1 cellular context compared by ENCODE assay signal in the genomic region with DNA sequence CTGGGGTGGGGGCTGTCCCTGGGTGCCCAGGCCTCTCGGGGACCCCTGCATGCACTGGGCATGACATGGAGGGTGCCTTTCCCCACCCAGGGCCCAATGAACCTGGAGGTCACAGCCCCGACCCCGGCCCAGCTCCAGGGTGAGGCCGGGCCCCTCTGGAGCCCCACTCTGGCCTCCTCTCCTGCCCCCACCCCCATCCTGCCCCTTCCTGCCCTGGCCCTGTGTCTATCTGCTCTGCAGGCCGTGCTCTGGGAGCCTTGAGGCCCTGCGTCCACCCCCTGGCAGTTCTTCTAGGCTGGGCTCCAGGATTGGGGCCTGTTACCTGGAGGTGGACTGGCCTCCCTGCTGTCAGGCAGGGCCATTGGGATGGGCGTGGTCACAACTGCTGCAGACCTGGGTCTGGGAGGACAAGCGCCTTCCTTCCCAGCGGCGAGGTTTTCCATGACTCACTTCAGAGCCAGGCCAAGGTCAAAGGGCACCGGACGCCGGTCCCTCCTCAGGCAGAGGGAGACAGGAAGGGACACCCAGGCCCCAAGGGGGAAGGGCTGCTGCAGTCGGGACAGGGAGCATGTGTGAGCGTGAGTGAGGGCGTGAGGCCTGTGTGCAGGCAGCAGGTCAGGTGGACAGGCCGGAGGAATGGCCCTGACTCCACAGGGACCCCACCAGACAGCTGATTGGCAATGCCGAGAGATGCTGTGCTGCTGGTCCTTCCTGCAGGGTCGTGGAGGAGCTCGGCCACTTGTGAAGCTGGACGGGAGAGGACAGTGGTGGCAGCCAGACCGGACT.
TF ChIP-seq lines count a peak whose summit lies in the region.

No MANE protein-coding gene starts in this region.

TF ChIP-seq in HepG2, 621 proteins besides CTCF, POLR2A, EP300 and RAD21 (continued from another document and continues in another):
- TF ChIP-seq, protein P1, sequence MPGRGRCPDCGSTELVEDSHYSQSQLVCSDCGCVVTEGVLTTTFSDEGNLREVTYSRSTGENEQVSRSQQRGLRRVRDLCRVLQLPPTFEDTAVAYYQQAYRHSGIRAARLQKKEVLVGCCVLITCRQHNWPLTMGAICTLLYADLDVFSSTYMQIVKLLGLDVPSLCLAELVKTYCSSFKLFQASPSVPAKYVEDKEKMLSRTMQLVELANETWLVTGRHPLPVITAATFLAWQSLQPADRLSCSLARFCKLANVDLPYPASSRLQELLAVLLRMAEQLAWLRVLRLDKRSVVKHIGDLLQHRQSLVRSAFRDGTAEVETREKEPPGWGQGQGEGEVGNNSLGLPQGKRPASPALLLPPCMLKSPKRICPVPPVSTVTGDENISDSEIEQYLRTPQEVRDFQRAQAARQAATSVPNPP (CRISPR knock-in tag; IDR thresholded peaks at IDR 0.05): no peak
- TF ChIP-seq FOXK2 (IDR thresholded peaks at IDR 0.05) (no peak), ZNF337 (CRISPR knock-in tag; IDR thresholded peaks at IDR 0.05; ENCODE audit: borderline replicate concordance, low read depth) (no peak), NBN (conservative IDR thresholded peaks at IDR 0.05) (no peak), TP53 (CRISPR knock-in tag; conservative IDR thresholded peaks at IDR 0.05) (no peak), ARNT (IDR thresholded peaks at IDR 0.05) (no peak), NR2C2 (CRISPR knock-in tag; IDR thresholded peaks at IDR 0.05; ENCODE audit: borderline replicate concordance) (peak; percentile 96), RARA (CRISPR knock-in tag; IDR thresholded peaks at IDR 0.05) (peak; percentile 82), ZNF839 (CRISPR knock-in tag; IDR thresholded peaks at IDR 0.05; ENCODE audit: borderline replicate concordance) (no peak), ZFP36L2 (CRISPR knock-in tag; IDR thresholded peaks at IDR 0.05) (no peak), ZBTB38 (CRISPR knock-in tag; IDR thresholded peaks at IDR 0.05) (peak; percentile 86), MIXL1 (CRISPR knock-in tag; IDR thresholded peaks at IDR 0.05) (peak; percentile 37; the same call in 1 of the 2 replicates), ZNF644 (CRISPR knock-in tag; IDR thresholded peaks at IDR 0.05; ENCODE audit: low read depth) (no peak), ZNF572 (CRISPR knock-in tag; IDR thresholded peaks at IDR 0.05) (no peak), ELF3 (CRISPR knock-in tag; IDR thresholded peaks at IDR 0.05) (peak; percentile 79; the same call in 1 of the 2 replicates), MAZ (IDR thresholded peaks at IDR 0.05; ENCODE audit: borderline replicate concordance, low read depth, low read length) (no peak), MAZ (CRISPR knock-in tag; IDR thresholded peaks at IDR 0.05; ENCODE audit: low read depth) (0 out of 2 replicates have a peak, but pooled peaks have one; percentile 20), PHF8 (CRISPR knock-in tag; IDR thresholded peaks at IDR 0.05) (peak; percentile 57; the same call in 1 of the 2 replicates), ZNF3 (CRISPR knock-in tag; IDR thresholded peaks at IDR 0.05) (no peak), ZNF773 (CRISPR knock-in tag; IDR thresholded peaks at IDR 0.05; ENCODE audit: borderline replicate concordance) (no peak), GTF2F1 (IDR thresholded peaks at IDR 0.05; ENCODE audit: low read length) (no peak), U2AF2 (IDR thresholded peaks at IDR 0.05; ENCODE audit: low read depth, low read length) (no peak), KLF15 (CRISPR knock-in tag; IDR thresholded peaks at IDR 0.05; ENCODE audit: borderline replicate concordance) (no peak), ZNF253 (CRISPR knock-in tag; IDR thresholded peaks at IDR 0.05; ENCODE audit: borderline replicate concordance) (no peak), SIX4 (CRISPR knock-in tag; IDR thresholded peaks at IDR 0.05) (no peak), ZMAT3 (CRISPR knock-in tag; conservative IDR thresholded peaks at IDR 0.05) (0 out of 2 replicates have a peak, but pooled peaks have one; percentile 71), SIX1 (CRISPR knock-in tag; IDR thresholded peaks at IDR 0.05; ENCODE audit: borderline replicate concordance) (no peak), KMT2B (CRISPR knock-in tag; IDR thresholded peaks at IDR 0.05) (peak; percentile 35; the same call in 1 of the 2 replicates), PCBP2 (optimal IDR thresholded peaks at IDR 0.05; ENCODE audit: low read depth, low read length, poor library complexity, severe bottlenecking) (no peak), SALL1 (CRISPR knock-in tag; IDR thresholded peaks at IDR 0.05) (peak; percentile 91), CREB1 (IDR thresholded peaks at IDR 0.05) (no peak), CREB1 (CRISPR knock-in tag; IDR thresholded peaks at IDR 0.05) (no peak), DNMT1 (CRISPR knock-in tag; IDR thresholded peaks at IDR 0.05) (no peak), ZSCAN22 (CRISPR knock-in tag; IDR thresholded peaks at IDR 0.05) (no peak), FOSL2 (CRISPR knock-in tag; IDR thresholded peaks at IDR 0.05) (peak; percentile 97)
- TF ChIP-seq, protein P2, sequence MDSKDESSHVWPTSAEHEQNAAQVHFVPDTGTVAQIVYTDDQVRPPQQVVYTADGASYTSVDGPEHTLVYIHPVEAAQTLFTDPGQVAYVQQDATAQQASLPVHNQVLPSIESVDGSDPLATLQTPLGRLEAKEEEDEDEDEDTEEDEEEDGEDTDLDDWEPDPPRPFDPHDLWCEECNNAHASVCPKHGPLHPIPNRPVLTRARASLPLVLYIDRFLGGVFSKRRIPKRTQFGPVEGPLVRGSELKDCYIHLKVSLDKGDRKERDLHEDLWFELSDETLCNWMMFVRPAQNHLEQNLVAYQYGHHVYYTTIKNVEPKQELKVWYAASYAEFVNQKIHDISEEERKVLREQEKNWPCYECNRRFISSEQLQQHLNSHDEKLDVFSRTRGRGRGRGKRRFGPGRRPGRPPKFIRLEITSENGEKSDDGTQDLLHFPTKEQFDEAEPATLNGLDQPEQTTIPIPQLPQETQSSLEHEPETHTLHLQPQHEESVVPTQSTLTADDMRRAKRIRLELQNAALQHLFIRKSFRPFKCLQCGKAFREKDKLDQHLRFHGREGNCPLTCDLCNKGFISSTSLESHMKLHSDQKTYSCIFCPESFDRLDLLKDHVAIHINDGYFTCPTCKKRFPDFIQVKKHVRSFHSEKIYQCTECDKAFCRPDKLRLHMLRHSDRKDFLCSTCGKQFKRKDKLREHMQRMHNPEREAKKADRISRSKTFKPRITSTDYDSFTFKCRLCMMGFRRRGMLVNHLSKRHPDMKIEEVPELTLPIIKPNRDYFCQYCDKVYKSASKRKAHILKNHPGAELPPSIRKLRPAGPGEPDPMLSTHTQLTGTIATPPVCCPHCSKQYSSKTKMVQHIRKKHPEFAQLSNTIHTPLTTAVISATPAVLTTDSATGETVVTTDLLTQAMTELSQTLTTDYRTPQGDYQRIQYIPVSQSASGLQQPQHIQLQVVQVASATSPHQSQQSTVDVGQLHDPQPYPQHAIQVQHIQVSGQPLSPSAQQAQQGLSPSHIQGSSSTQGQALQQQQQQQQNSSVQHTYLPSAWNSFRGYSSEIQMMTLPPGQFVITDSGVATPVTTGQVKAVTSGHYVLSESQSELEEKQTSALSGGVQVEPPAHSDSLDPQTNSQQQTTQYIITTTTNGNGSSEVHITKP (CRISPR knock-in tag; IDR thresholded peaks at IDR 0.05; ENCODE audit: low read depth): no peak
- TF ChIP-seq, protein P3, sequence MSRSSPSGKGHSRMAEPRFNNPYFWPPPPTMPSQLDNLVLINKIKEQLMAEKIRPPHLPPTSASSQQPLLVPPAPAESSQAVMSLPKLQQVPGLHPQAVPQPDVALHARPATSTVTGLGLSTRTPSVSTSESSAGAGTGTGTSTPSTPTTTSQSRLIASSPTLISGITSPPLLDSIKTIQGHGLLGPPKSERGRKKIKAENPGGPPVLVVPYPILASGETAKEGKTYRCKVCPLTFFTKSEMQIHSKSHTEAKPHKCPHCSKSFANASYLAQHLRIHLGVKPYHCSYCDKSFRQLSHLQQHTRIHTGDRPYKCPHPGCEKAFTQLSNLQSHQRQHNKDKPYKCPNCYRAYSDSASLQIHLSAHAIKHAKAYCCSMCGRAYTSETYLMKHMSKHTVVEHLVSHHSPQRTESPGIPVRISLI (CRISPR knock-in tag; IDR thresholded peaks at IDR 0.05; ENCODE audit: borderline replicate concordance): no peak; the same call in 1 of the 2 replicates
- TF ChIP-seq, protein P4, sequence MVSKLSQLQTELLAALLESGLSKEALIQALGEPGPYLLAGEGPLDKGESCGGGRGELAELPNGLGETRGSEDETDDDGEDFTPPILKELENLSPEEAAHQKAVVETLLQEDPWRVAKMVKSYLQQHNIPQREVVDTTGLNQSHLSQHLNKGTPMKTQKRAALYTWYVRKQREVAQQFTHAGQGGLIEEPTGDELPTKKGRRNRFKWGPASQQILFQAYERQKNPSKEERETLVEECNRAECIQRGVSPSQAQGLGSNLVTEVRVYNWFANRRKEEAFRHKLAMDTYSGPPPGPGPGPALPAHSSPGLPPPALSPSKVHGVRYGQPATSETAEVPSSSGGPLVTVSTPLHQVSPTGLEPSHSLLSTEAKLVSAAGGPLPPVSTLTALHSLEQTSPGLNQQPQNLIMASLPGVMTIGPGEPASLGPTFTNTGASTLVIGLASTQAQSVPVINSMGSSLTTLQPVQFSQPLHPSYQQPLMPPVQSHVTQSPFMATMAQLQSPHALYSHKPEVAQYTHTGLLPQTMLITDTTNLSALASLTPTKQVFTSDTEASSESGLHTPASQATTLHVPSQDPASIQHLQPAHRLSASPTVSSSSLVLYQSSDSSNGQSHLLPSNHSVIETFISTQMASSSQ (IDR thresholded peaks at IDR 0.05; ENCODE audit: low read depth): no peak
- TF ChIP-seq, protein P4 (CRISPR knock-in tag; IDR thresholded peaks at IDR 0.05; ENCODE audit: borderline replicate concordance): no peak
- TF ChIP-seq, protein P5, sequence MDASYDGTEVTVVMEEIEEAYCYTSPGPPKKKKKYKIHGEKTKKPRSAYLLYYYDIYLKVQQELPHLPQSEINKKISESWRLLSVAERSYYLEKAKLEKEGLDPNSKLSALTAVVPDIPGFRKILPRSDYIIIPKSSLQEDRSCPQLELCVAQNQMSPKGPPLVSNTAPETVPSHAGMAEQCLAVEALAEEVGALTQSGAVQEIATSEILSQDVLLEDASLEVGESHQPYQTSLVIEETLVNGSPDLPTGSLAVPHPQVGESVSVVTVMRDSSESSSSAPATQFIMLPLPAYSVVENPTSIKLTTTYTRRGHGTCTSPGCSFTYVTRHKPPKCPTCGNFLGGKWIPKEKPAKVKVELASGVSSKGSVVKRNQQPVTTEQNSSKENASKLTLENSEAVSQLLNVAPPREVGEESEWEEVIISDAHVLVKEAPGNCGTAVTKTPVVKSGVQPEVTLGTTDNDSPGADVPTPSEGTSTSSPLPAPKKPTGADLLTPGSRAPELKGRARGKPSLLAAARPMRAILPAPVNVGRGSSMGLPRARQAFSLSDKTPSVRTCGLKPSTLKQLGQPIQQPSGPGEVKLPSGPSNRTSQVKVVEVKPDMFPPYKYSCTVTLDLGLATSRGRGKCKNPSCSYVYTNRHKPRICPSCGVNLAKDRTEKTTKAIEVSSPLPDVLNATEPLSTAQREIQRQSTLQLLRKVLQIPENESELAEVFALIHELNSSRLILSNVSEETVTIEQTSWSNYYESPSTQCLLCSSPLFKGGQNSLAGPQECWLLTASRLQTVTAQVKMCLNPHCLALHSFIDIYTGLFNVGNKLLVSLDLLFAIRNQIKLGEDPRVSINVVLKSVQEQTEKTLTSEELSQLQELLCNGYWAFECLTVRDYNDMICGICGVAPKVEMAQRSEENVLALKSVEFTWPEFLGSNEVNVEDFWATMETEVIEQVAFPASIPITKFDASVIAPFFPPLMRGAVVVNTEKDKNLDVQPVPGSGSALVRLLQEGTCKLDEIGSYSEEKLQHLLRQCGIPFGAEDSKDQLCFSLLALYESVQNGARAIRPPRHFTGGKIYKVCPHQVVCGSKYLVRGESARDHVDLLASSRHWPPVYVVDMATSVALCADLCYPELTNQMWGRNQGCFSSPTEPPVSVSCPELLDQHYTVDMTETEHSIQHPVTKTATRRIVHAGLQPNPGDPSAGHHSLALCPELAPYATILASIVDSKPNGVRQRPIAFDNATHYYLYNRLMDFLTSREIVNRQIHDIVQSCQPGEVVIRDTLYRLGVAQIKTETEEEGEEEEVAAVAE (CRISPR knock-in tag; IDR thresholded peaks at IDR 0.05; ENCODE audit: borderline replicate concordance): no peak
- TF ChIP-seq, protein P6, sequence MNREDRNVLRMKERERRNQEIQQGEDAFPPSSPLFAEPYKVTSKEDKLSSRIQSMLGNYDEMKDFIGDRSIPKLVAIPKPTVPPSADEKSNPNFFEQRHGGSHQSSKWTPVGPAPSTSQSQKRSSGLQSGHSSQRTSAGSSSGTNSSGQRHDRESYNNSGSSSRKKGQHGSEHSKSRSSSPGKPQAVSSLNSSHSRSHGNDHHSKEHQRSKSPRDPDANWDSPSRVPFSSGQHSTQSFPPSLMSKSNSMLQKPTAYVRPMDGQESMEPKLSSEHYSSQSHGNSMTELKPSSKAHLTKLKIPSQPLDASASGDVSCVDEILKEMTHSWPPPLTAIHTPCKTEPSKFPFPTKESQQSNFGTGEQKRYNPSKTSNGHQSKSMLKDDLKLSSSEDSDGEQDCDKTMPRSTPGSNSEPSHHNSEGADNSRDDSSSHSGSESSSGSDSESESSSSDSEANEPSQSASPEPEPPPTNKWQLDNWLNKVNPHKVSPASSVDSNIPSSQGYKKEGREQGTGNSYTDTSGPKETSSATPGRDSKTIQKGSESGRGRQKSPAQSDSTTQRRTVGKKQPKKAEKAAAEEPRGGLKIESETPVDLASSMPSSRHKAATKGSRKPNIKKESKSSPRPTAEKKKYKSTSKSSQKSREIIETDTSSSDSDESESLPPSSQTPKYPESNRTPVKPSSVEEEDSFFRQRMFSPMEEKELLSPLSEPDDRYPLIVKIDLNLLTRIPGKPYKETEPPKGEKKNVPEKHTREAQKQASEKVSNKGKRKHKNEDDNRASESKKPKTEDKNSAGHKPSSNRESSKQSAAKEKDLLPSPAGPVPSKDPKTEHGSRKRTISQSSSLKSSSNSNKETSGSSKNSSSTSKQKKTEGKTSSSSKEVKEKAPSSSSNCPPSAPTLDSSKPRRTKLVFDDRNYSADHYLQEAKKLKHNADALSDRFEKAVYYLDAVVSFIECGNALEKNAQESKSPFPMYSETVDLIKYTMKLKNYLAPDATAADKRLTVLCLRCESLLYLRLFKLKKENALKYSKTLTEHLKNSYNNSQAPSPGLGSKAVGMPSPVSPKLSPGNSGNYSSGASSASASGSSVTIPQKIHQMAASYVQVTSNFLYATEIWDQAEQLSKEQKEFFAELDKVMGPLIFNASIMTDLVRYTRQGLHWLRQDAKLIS (CRISPR knock-in tag; IDR thresholded peaks at IDR 0.05): no peak
